In genomic region chr7:130886438-130887135, GRCh38 we compare ENCODE assay signal across 11 cellular contexts.
DNase-seq lines count a peak whose midpoint lies in the region; ATAC-seq and TF ChIP-seq lines count a peak whose summit lies in the region.
"Had no signal": no experiment of that assay in that cellular context is flagged by ENCODE, and none has a peak within 500 bp of the region (broad histone marks: within the 10 kb centered on the region; RNA-seq: fewer than 3 reads in every experiment).

No MANE protein-coding gene starts in this region.

- WGBS in sigmoid colon, 2 donors: 52 to 83% methylated on average over 10 of the region's 10 CpGs

- H3K4me3 Mint-ChIP-seq in T-helper 17 cell: peak overlapping the region; percentile 9

- no peaks in the 10 kb centered on the region for H3K9me3 ChIP-seq in T-helper 17 cell (ENCODE audit: control insufficient read depth, low read length, poor library complexity, severe bottlenecking)
- H3K9me3 ChIP-seq in fibroblast of lung (ENCODE audit: control insufficient read depth, insufficient read depth, low read depth, low read length): no peaks in the 10 kb centered on the region
- no peaks in the 10 kb centered on the region for H3K9me3 ChIP-seq in sigmoid colon

- H3K27ac ChIP-seq in fibroblast of lung (ENCODE audit: insufficient read depth, low read length) (peak overlapping the region; percentile 81), sigmoid colon (peak overlapping the region in 3 of 4 donors; percentile 4 to 25 (median 25))

- no peak for TF ChIP-seq EP300 in sigmoid colon (IDR thresholded peaks at IDR 0.05)

- H3K27me3 Mint-ChIP-seq in T-helper 17 cell: no peaks in the 10 kb centered on the region

- H3K27me3 ChIP-seq in fibroblast of lung (ENCODE audit: control insufficient read depth, insufficient read depth, low read length): no peaks in the 10 kb centered on the region
- no peaks in the 10 kb centered on the region for H3K27me3 ChIP-seq in sigmoid colon

- H3K4me1 Mint-ChIP-seq in T-helper 17 cell: peaks cover 47% of the 10 kb centered on the region

- no peak overlapping the region for H2AFZ ChIP-seq in fibroblast of lung (ENCODE audit: low read length)

- H4K20me1 ChIP-seq in fibroblast of lung (ENCODE audit: control insufficient read depth, extremely low read depth, insufficient read depth, low read length): no peaks in the 10 kb centered on the region

- peaks cover 37% of the 10 kb centered on the region for H3K36me3 ChIP-seq in fibroblast of lung (ENCODE audit: control insufficient read depth, insufficient read depth, low read length)
- H3K36me3 ChIP-seq in sigmoid colon: peaks cover 29 to 72% (median 34%) of the 10 kb centered on the region in 4 donors

- peaks cover 5% of the 10 kb centered on the region for H3K36me3 Mint-ChIP-seq in T-helper 17 cell (ENCODE audit: low read depth)

- H3K4me2 ChIP-seq in fibroblast of lung (ENCODE audit: extremely low read depth, insufficient read depth, low read length): no peak overlapping the region

- H3K4me3 ChIP-seq in fibroblast of lung (replicated peaks in 1 of 4; ENCODE audit: control extremely low read depth in 1 of 4, insufficient read depth in 1 of 4, low read depth in 3 of 4, low read length in 4 of 4) (no peak overlapping the region), sigmoid colon (no peak overlapping the region)

- TF ChIP-seq POLR2A in sigmoid colon (IDR thresholded peaks at IDR 0.05): no peak

- intact Hi-C loops in sigmoid colon (cut with DNase I): no loop called here

- no peak for ATAC-seq in T-helper 17 cell
- ATAC-seq in HG03565 (IDR thresholded peaks at IDR 0.05; ENCODE audit: unreplicated experiment): no peak

- H3K27ac Mint-ChIP-seq in T-helper 17 cell: peak overlapping the region; percentile 93

- H3K4me1 ChIP-seq in fibroblast of lung (ENCODE audit: control insufficient read depth, extremely low read depth, insufficient read depth, low read length) (peaks cover 61% of the 10 kb centered on the region), sigmoid colon (peaks cover 0 to 62% (median 49%) of the 10 kb centered on the region in 4 donors)

- peak; percentile 26 for DNase-seq in ELF-1 (ENCODE audit: low read depth, low spot score)
- no peak for DNase-seq in T-helper 17 cell
- DNase-seq in fibroblast of lung (ENCODE audit: low read depth in 2 of 2): no peak
- DNase-seq in sigmoid colon: no peak
- no peak for DNase-seq in RPMI8226
- DNase-seq in H4 (ENCODE audit: low spot score): no peak
- no peak for DNase-seq in NCI-H1105 treated with DMSO at 0.1 percent for 48 hours (lab: John Stamatoyannopoulos, UW)
- DNase-seq: activated CD4-positive, alpha-beta T cell treated with anti-CD3 and anti-CD28 coated beads for 1 hour; central memory CD4-positive, alpha-beta T cell; GOT3 had no signal

- H3K79me2 ChIP-seq in fibroblast of lung (ENCODE audit: control insufficient read depth, insufficient read depth, low read length): peaks cover 98% of the 10 kb centered on the region

- TF ChIP-seq CTCF in fibroblast of lung (conservative IDR thresholded peaks at IDR 0.05 in 1 of 2, IDR thresholded peaks at IDR 0.05 in 1 of 2; ENCODE audit: low read depth in 1 of 2, low read length in 2 of 2) (no peak), sigmoid colon (IDR thresholded peaks at IDR 0.05) (no peak)

- H3K9ac ChIP-seq in fibroblast of lung (ENCODE audit: insufficient read depth, low read length): no peak overlapping the region
